Comparison of ENCODE assay signal across 8 cellular contexts in the genomic region with DNA sequence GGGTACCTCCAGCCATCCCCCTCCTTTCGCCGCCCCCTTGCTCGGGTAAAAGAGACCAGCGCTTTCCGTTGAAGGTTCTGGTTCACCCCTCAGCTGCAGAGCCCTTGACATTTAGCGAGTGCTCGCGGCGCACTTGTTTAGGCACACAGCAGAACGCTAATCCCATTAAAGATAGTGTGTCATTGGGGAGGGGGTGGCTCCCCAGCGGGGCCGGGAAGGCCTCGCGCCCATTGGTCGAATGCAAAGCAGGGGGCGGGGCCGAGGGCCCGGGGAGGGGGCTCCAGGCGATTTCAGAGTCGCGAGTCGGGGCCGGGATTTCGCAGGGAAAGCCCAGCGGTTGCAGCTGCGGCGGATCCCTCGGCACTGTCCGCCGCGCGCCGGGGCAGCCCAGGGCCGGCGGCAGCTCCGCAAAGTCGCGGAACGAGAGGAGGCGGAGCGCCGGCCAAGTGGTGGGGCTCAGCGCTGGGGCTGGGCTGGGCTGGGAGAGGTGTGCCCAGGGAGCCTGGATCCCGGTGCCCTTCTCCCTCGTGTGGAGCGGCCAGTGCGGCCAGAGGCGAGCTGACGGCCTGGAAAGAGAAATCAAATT.
DNase-seq lines count a peak whose midpoint lies in the region; ATAC-seq and TF ChIP-seq lines count a peak whose summit lies in the region.

No MANE protein-coding gene starts in this region.

- H4K20me1 ChIP-seq in GM23338 (replicated peaks; ENCODE audit: insufficient read depth), result peaks cover 17% of the 10 kb centered on the region; the same call in 1 of the 2 replicates

- no peak overlapping the region for H3K27ac ChIP-seq in GM23338 (ENCODE audit: low read depth)
- no peak overlapping the region for H3K27ac ChIP-seq in Peyer's patch
- H3K27ac ChIP-seq in esophagus (ENCODE audit: low read depth in 2 of 2, low read length in 1 of 2), result no peak overlapping the region
- no peak overlapping the region for H3K27ac ChIP-seq in muscle layer of colon (ENCODE audit: low read depth, low read length)

- peaks cover 31% of the 10 kb centered on the region for H3K27me3 ChIP-seq in GM23338 (ENCODE audit: insufficient read depth)
- no peaks in the 10 kb centered on the region for H3K27me3 ChIP-seq in Peyer's patch
- H3K27me3 ChIP-seq in esophagus (ENCODE audit: control insufficient read depth in 1 of 2, insufficient read depth in 2 of 2, low read length in 2 of 2), result no peaks in the 10 kb centered on the region
- H3K27me3 ChIP-seq in muscle layer of colon (ENCODE audit: control insufficient read depth in 1 of 2, insufficient read depth in 2 of 2, low read length in 2 of 2), result peaks cover 0 to 30% of the 10 kb centered on the region in 2 donors

- H3F3A ChIP-seq in GM23338 (replicated peaks; ENCODE audit: low read depth), result 0 out of 2 replicates have a peak, but pooled peaks cover 5% of the 10 kb centered on the region

- H2AFZ ChIP-seq in GM23338, result peak overlapping the region; percentile 80; the same call in 1 of the 2 replicates

- peak; percentile 93 for DNase-seq in GM23338 (ENCODE audit: low spot score)
- peak in 1 of 3 donors; percentile 55 for DNase-seq in Peyer's patch
- no peak for DNase-seq in NCI-H1436 treated with DMSO at 0.1 percent for 48 hours (lab: John Stamatoyannopoulos, UW)
- DNase-seq in COLO829 (ENCODE audit: low spot score), result no peak
- DNase-seq in SIG-M5 treated with dmso at 0.1 percent for 504 hours (lab: John Stamatoyannopoulos, UW; ENCODE audit: unreplicated experiment), result no peak

- no peaks in the 10 kb centered on the region for H3K9me3 Mint-ChIP-seq in GM23338

- H3K9me2 ChIP-seq in GM23338 (ENCODE audit: insufficient read depth), result no peaks in the 10 kb centered on the region

- WGBS in esophagus, 2 donors, result 1 to 2% methylated on average over 45 to 49 of the region's 49 CpGs

- H3K9me3 ChIP-seq in Peyer's patch, result no peaks in the 10 kb centered on the region
- H3K9me3 ChIP-seq in esophagus (ENCODE audit: control insufficient read depth in 2 of 2, insufficient read depth in 1 of 2, low read depth in 1 of 2, low read length in 1 of 2), result no peaks in the 10 kb centered on the region
- no peaks in the 10 kb centered on the region for H3K9me3 ChIP-seq in muscle layer of colon (ENCODE audit: low read length)

- peaks cover 28% of the 10 kb centered on the region for H3K4me1 ChIP-seq in GM23338 (ENCODE audit: insufficient read depth)
- peaks cover 0 to 28% (median 6%) of the 10 kb centered on the region in 4 donors for H3K4me1 ChIP-seq in Peyer's patch
- peaks cover 9 to 16% of the 10 kb centered on the region in 2 donors for H3K4me1 ChIP-seq in esophagus (ENCODE audit: control insufficient read depth in 2 of 2, insufficient read depth in 2 of 2, low read length in 1 of 2)
- H3K4me1 ChIP-seq in muscle layer of colon (ENCODE audit: insufficient read depth, low read length), result peaks cover 27% of the 10 kb centered on the region

- H3K27me3 Mint-ChIP-seq in GM23338 (ENCODE audit: insufficient read depth, low read depth, poor library complexity), result peaks cover 49% of the 10 kb centered on the region

- no peaks in the 10 kb centered on the region; the same call in 2 of the 3 replicates for H3K36me3 Mint-ChIP-seq in GM23338 (ENCODE audit: low read depth)

- H3K4me3 Mint-ChIP-seq in GM23338, result peak overlapping the region; percentile 87

- TF ChIP-seq CTCF in GM23338 (conservative IDR thresholded peaks at IDR 0.05; ENCODE audit: low read depth in 2 of 2), result no peak
- no peak for TF ChIP-seq CTCF in Peyer's patch (IDR thresholded peaks at IDR 0.05)

- peak overlapping the region; percentile 80 for H3K4me3 ChIP-seq in GM23338
- peak overlapping the region; percentile 10 to 55 (median 41) for H3K4me3 ChIP-seq in Peyer's patch
- H3K4me3 ChIP-seq in esophagus (ENCODE audit: low read depth in 1 of 2, low read length in 2 of 2), result peak overlapping the region; percentile 43 to 50
- H3K4me3 ChIP-seq in muscle layer of colon (ENCODE audit: low read depth in 1 of 2, low read length in 2 of 2), result peak overlapping the region; percentile 57 to 70

- H3K9ac ChIP-seq in muscle layer of colon (ENCODE audit: low read length), result no peak overlapping the region

- no peaks in the 10 kb centered on the region for H3K79me2 ChIP-seq in GM23338 (replicated peaks; ENCODE audit: insufficient read depth)

- TF ChIP-seq POLR2A in Peyer's patch (IDR thresholded peaks at IDR 0.05), result no peak

- H3K4me1 Mint-ChIP-seq in GM23338, result peaks cover 64% of the 10 kb centered on the region

- H3K36me3 ChIP-seq in GM23338 (ENCODE audit: insufficient read depth) (no peaks in the 10 kb centered on the region), Peyer's patch (no peaks in the 10 kb centered on the region), esophagus (ENCODE audit: control insufficient read depth in 2 of 2, insufficient read depth in 2 of 2, low read length in 1 of 2) (no peaks in the 10 kb centered on the region), muscle layer of colon (ENCODE audit: insufficient read depth, low read length) (no peaks in the 10 kb centered on the region)

- ATAC-seq in GM23338, result peak; percentile 58
- no peak for ATAC-seq in HG03342 (IDR thresholded peaks at IDR 0.05; ENCODE audit: unreplicated experiment)

- H3K27ac Mint-ChIP-seq in GM23338, result no peak overlapping the region

- peak overlapping the region; percentile 96 for H3K4me2 ChIP-seq in GM23338

TF ChIP-seq in GM23338, 12 proteins besides CTCF, POLR2A, EP300 and RAD21:
- peak; percentile 45; the same call in 1 of the 2 replicates for TF ChIP-seq POLR2AphosphoS5 (IDR thresholded peaks at IDR 0.05; ENCODE audit: low read depth)
- TF ChIP-seq ZNF114 (CRISPR knock-in tag; IDR thresholded peaks at IDR 0.05), result no peak
- no peak for TF ChIP-seq STAT1 (IDR thresholded peaks at IDR 0.05; ENCODE audit: unreplicated experiment)
- TF ChIP-seq CREB1 (CRISPR knock-in tag; IDR thresholded peaks at IDR 0.05; ENCODE audit: low read depth), result no peak
